Comparison of ENCODE assay signal across 31 cellular contexts in genomic region chr10:52918714-52919316, GRCh38.
A peak's percentile ranks its signal among the peaks of the same experiment; 100 is the strongest.
DNase-seq lines count a peak whose midpoint lies in the region; ATAC-seq, FAIRE-seq and TF ChIP-seq lines count a peak whose summit lies in the region.
"Had no signal": no experiment of that assay in that cellular context is flagged by ENCODE, and none has a peak within 500 bp of the region (broad histone marks: within the 10 kb centered on the region; RNA-seq: fewer than 3 reads in every experiment).

No MANE protein-coding gene starts in this region.

- no peaks in the 10 kb centered on the region for H4K20me1 ChIP-seq in GM12878 (ENCODE audit: control insufficient read depth, insufficient read depth)

- no peaks in the 10 kb centered on the region for H3K9me3 Mint-ChIP-seq in activated naive CD4-positive, alpha-beta T cell treated with anti-CD3 and anti-CD28 coated beads, Interleukin-2, amount 50 U/mL, for 72 hours
- H3K9me3 Mint-ChIP-seq: activated naive CD8-positive, alpha-beta T cell treated with anti-CD3 and anti-CD28 coated beads, Interleukin-2, amount 10 ng/mL, durations not matched to agents 7 days and 5 days; dendritic cell treated with granulocyte-macrophage colony-stimulating factor and Interleukin-4, amounts not matched to agents 40 ng/mL and 50 ng/mL, for 4 days; nephron had no signal

- ATAC-seq in GM18505 (IDR thresholded peaks at IDR 0.05; ENCODE audit: unreplicated experiment) (peak; percentile 50), GM21423 (IDR thresholded peaks at IDR 0.05; ENCODE audit: unreplicated experiment) (peak; percentile 53), HG03378 (IDR thresholded peaks at IDR 0.05; ENCODE audit: unreplicated experiment) (peak; percentile 46), GM12878 (no peak)
- ATAC-seq in activated naive CD4-positive, alpha-beta T cell treated with anti-CD3 and anti-CD28 coated beads, Interleukin-2, amount 50 U/mL, for 72 hours, result no peak
- ATAC-seq: activated CD4-positive, alpha-beta T cell treated with anti-CD3 and anti-CD28 coated beads for 36 hours; activated CD8-positive, alpha-beta T cell treated with anti-CD3 and anti-CD28 coated beads, Interleukin-2, amount 10 ng/mL, durations not matched to agents 7 days and 5 days; CD8-positive, alpha-beta T cell; foreskin keratinocyte; heart right ventricle; K562 had no signal

- H3K36me3 ChIP-seq in GM12878 (ENCODE audit: control insufficient read depth in 2 of 2, insufficient read depth in 2 of 2, low read length in 1 of 2), result no peaks in the 10 kb centered on the region
- H3K36me3 ChIP-seq in ovary, result no peaks in the 10 kb centered on the region
- H3K36me3 ChIP-seq: ascending aorta, cardiac muscle cell, esophagus muscularis mucosa, heart right ventricle, thoracic aorta had no signal

- no TSS peak for BruUV-seq in GM12878 (replicated peaks; lab: Mats Ljungman, UMichigan)

- no peak for DNase-seq in GM12878 (ENCODE audit: low read depth, low spot score)
- DNase-seq in GM12892 (ENCODE audit: insufficient read length), result no peak
- DNase-seq in cerebellum (ENCODE audit: low spot score), result no peak
- DNase-seq in activated naive CD4-positive, alpha-beta T cell treated with anti-CD3 and anti-CD28 coated beads, Interleukin-2, amount 50 U/mL, for 72 hours (ENCODE audit: low spot score in 2 of 2), result no peak
- no peak for DNase-seq in ovary
- DNase-seq: activated CD4-positive, alpha-beta T cell treated with anti-CD3 and anti-CD28 coated beads for 36 hours; activated CD8-positive, alpha-beta T cell treated with anti-CD3 and anti-CD28 coated beads, Interleukin-2, amount 10 ng/mL, durations not matched to agents 7 days and 5 days; activated naive CD8-positive, alpha-beta T cell treated with anti-CD3 and anti-CD28 coated beads, Interleukin-2, amount 10 ng/mL, durations not matched to agents 7 days and 5 days; activated T-cell treated with anti-CD3 and anti-CD28 coated beads for 4 hours; CD8-positive, alpha-beta T cell; foreskin keratinocyte; heart right ventricle; NCI-H1436; NCI-H2081 treated with DMSO at 0.1 percent for 48 hours; NCI-H774; retina had no signal

- CTCF ChIA-PET in GM12878 (lab: Yijun Ruan, JAX), result no interaction called here

- H3K27ac ChIP-seq in GM12878 (ENCODE audit: control insufficient read depth, insufficient read depth), result no peak overlapping the region
- H3K27ac ChIP-seq in ovary, result no peak overlapping the region
- H3K27ac ChIP-seq: ascending aorta, cardiac muscle cell, esophagus muscularis mucosa, foreskin keratinocyte, heart right ventricle, SK-N-MC, skin epidermis, thoracic aorta had no signal

- no peak overlapping the region for H3K4me2 ChIP-seq in GM12878 (ENCODE audit: control insufficient read depth, insufficient read depth)

- POLR2A ChIA-PET in GM12878 (lab: Charles Lee), result no interaction called here

- H3K36me3 Mint-ChIP-seq in activated naive CD4-positive, alpha-beta T cell treated with anti-CD3 and anti-CD28 coated beads, Interleukin-2, amount 50 U/mL, for 72 hours, result no peaks in the 10 kb centered on the region
- H3K36me3 Mint-ChIP-seq: activated naive CD8-positive, alpha-beta T cell treated with anti-CD3 and anti-CD28 coated beads, Interleukin-2, amount 10 ng/mL, durations not matched to agents 7 days and 5 days; CD8-positive, alpha-beta T cell had no signal

- no peak overlapping the region for H3K9ac ChIP-seq in GM12878 (ENCODE audit: control insufficient read depth, insufficient read depth, low read length)

- H3K4me1 ChIP-seq in GM12878 (ENCODE audit: control insufficient read depth, insufficient read depth, low read length), result no peaks in the 10 kb centered on the region
- H3K4me1 ChIP-seq in ovary (ENCODE audit: insufficient read depth), result no peaks in the 10 kb centered on the region
- H3K4me1 ChIP-seq: ascending aorta, esophagus muscularis mucosa, heart right ventricle had no signal

- no peak for TF ChIP-seq RAD21 in GM12878 (IDR thresholded peaks at IDR 0.05; ENCODE audit: insufficient read depth, low read depth, low read length)

- in situ Hi-C loops in GM12878 (cut with MboI), result no loop called here

- H3K79me2 ChIP-seq in GM12878 (ENCODE audit: control insufficient read depth, insufficient read depth, low read length), result no peaks in the 10 kb centered on the region

- SMC1A ChIA-PET in GM12878 (lab: Charles Lee; ENCODE audit: uncharacterized antibody, unreplicated experiment), result no interaction called here

- RAD21 ChIA-PET in GM12878 (lab: Charles Lee; ENCODE audit: unreplicated experiment), result no interaction called here

- no peaks in the 10 kb centered on the region for H3K9me3 ChIP-seq in GM12878 (replicated peaks; ENCODE audit: control insufficient read depth, insufficient read depth, low read length)
- no peaks in the 10 kb centered on the region for H3K9me3 ChIP-seq in ovary
- H3K9me3 ChIP-seq: ascending aorta, esophagus muscularis mucosa, heart right ventricle, thoracic aorta had no signal

- intact Hi-C loops in GM12878 (cut with micrococcal nuclease; ENCODE audit: unreplicated experiment), result no loop called here
- intact Hi-C loops in ovary (cut with DNase I), result no loop called here

- FAIRE-seq in GM12878 (lab: Jason Lieb, UNC) (no peak), GM12892 (lab: Jason Lieb, UNC) (no peak)
- FAIRE-seq: GM18507, K562 had no signal

- no peak for TF ChIP-seq CTCF in GM12878 (IDR thresholded peaks at IDR 0.05 in 2 of 3, conservative IDR thresholded peaks at IDR 0.05 in 1 of 3; ENCODE audit: control insufficient read depth in 2 of 3, extremely low read depth in 1 of 3, insufficient read depth in 1 of 3, low read depth in 3 of 3, low read length in 3 of 3)
- no peak for TF ChIP-seq CTCF in ovary (IDR thresholded peaks at IDR 0.05)

- no peak for TF ChIP-seq EP300 in GM12878 (IDR thresholded peaks at IDR 0.05; ENCODE audit: borderline replicate concordance in 1 of 2, control insufficient read depth in 1 of 2, low read depth in 2 of 2, low read length in 2 of 2)
- TF ChIP-seq EP300 in ovary (IDR thresholded peaks at IDR 0.05), result no peak

- TF ChIP-seq POLR2A in GM18505 (IDR thresholded peaks at IDR 0.05; ENCODE audit: borderline replicate concordance, extremely low read depth, insufficient read depth, insufficient read length), result no peak
- TF ChIP-seq POLR2A in GM12878 (IDR thresholded peaks at IDR 0.05; ENCODE audit: low read depth, low read length), result no peak
- TF ChIP-seq POLR2A in GM12892 (IDR thresholded peaks at IDR 0.05; ENCODE audit: low read depth, low read length), result no peak
- no peak for TF ChIP-seq POLR2A in ovary (IDR thresholded peaks at IDR 0.05)

- no peak overlapping the region for H3K27ac Mint-ChIP-seq in activated naive CD4-positive, alpha-beta T cell treated with anti-CD3 and anti-CD28 coated beads, Interleukin-2, amount 50 U/mL, for 72 hours
- H3K27ac Mint-ChIP-seq: activated CD4-positive, alpha-beta T cell treated with anti-CD3 and anti-CD28 coated beads for 36 hours; activated CD8-positive, alpha-beta T cell treated with anti-CD3 and anti-CD28 coated beads, Interleukin-2, amount 10 ng/mL, durations not matched to agents 7 days and 5 days; activated naive CD8-positive, alpha-beta T cell treated with anti-CD3 and anti-CD28 coated beads, Interleukin-2, amount 10 ng/mL, durations not matched to agents 7 days and 5 days; CD8-positive, alpha-beta T cell; dendritic cell treated with granulocyte-macrophage colony-stimulating factor and Interleukin-4, amounts not matched to agents 40 ng/mL and 50 ng/mL, for 4 days; nephron; stimulated activated naive CD8-positive, alpha-beta T cell treated with anti-CD3 and anti-CD28 coated beads, Interleukin-15, Interleukin-2, amounts not matched to agents 100 ng/mL and 50 ng/mL, for 24 hours had no signal

- no peak overlapping the region for H2AFZ ChIP-seq in GM12878 (ENCODE audit: control insufficient read depth, low read depth, low read length)

- H3K27me3 ChIP-seq in GM12878 (replicated peaks in 1 of 2; ENCODE audit: control insufficient read depth in 2 of 2, insufficient read depth in 2 of 2, low read length in 1 of 2) (no peaks in the 10 kb centered on the region; a peak in 1 of 4 replicates), ovary (no peaks in the 10 kb centered on the region)
- H3K27me3 ChIP-seq: ascending aorta, cardiac muscle cell, esophagus muscularis mucosa, foreskin keratinocyte, heart right ventricle had no signal

- no peak overlapping the region for H3K4me3 ChIP-seq in GM12878
- no peak overlapping the region for H3K4me3 ChIP-seq in ovary
- H3K4me3 ChIP-seq: ascending aorta, cardiac muscle cell, esophagus muscularis mucosa, heart right ventricle, K562, lung, SK-N-MC, skin epidermis, thoracic aorta had no signal

TF ChIP-seq in GM12878, 131 proteins besides CTCF, POLR2A, EP300 and RAD21:
- no peak for TF ChIP-seq CBFB (IDR thresholded peaks at IDR 0.05; ENCODE audit: low read depth)
- peak; percentile 44; the same call in 1 of the 2 replicates for TF ChIP-seq SPI1 (IDR thresholded peaks at IDR 0.05; ENCODE audit: borderline replicate concordance, insufficient read depth, low read depth, low read length)

Comparison
In these comparisons a context has a peak if more than half of its experiments do, and no peak if none do; other contexts are left out.
1. ATAC-seq: peak in GM18505 (single experiment), GM21423 (single experiment) and HG03378 (single experiment); none in GM12878 (single experiment) and activated naive CD4-positive, alpha-beta T cell treated with anti-CD3 and anti-CD28 coated beads, Interleukin-2, amount 50 U/mL, for 72 hours (0 of 2).